10 cellular contexts compared by ENCODE assay signal in genomic region chr4:146059865-146060264, GRCh38.
DNase-seq lines count a peak whose midpoint lies in the region; ATAC-seq, FAIRE-seq and TF ChIP-seq lines count a peak whose summit lies in the region.
"Had no signal": no experiment of that assay in that cellular context is flagged by ENCODE, and none has a peak within 500 bp of the region (broad histone marks: within the 10 kb centered on the region; RNA-seq: fewer than 3 reads in every experiment).

No MANE protein-coding gene starts in this region.

- peaks cover 8% of the 10 kb centered on the region; the same call in 1 of the 2 replicates for H3K9me3 Mint-ChIP-seq in WTC11
- no peaks in the 10 kb centered on the region for H3K9me3 Mint-ChIP-seq in activated CD4-positive, alpha-beta T cell treated with anti-CD3 and anti-CD28 coated beads, Interleukin-2, amount 10 ng/mL, durations not matched to agents 7 days and 5 days

- no peaks in the 10 kb centered on the region for H3K27me3 ChIP-seq in spleen (replicated peaks in 1 of 7)

- H3K27ac Mint-ChIP-seq in WTC11, result no peak overlapping the region
- H3K27ac Mint-ChIP-seq in activated CD4-positive, alpha-beta T cell treated with anti-CD3 and anti-CD28 coated beads, Interleukin-2, amount 10 ng/mL, durations not matched to agents 7 days and 5 days, result no peak overlapping the region

- POLR2A ChIA-PET in WTC11 (lab: Charles Lee), result no interaction called here
- POLR2A ChIA-PET in activated CD4-positive, alpha-beta T cell treated with anti-CD3 and anti-CD28 coated beads, Interleukin-2, amount 10 ng/mL, durations not matched to agents 7 days and 5 days (lab: Charles Lee), result no interaction called here

- H3K36me3 ChIP-seq in spleen (no peaks in the 10 kb centered on the region), kidney (ENCODE audit: control insufficient read depth in 1 of 2, insufficient read depth in 2 of 2, low read length in 2 of 2) (no peaks in the 10 kb centered on the region)

- no peak for DNase-seq in spleen
- no peak for DNase-seq in AG20443 (ENCODE audit: low spot score)
- DNase-seq in WTC11 (ENCODE audit: low spot score), result no peak
- no peak for DNase-seq in kidney
- no peak for DNase-seq in activated CD4-positive, alpha-beta T cell treated with anti-CD3 and anti-CD28 coated beads, Interleukin-2, amount 10 ng/mL, durations not matched to agents 7 days and 5 days
- DNase-seq: activated T-cell treated with anti-CD3 and anti-CD28 coated beads, Interleukin-2, amount 50 U/mL, for 48 hours; effector CD8-positive, alpha-beta T cell had no signal

- H3K36me3 Mint-ChIP-seq in WTC11, result no peaks in the 10 kb centered on the region
- no peaks in the 10 kb centered on the region for H3K36me3 Mint-ChIP-seq in activated CD4-positive, alpha-beta T cell treated with anti-CD3 and anti-CD28 coated beads, Interleukin-2, amount 10 ng/mL, durations not matched to agents 7 days and 5 days (ENCODE audit: low read depth)

- CTCF ChIA-PET in WTC11 (lab: Charles Lee), result no interaction called here
- CTCF ChIA-PET in activated CD4-positive, alpha-beta T cell treated with anti-CD3 and anti-CD28 coated beads, Interleukin-2, amount 10 ng/mL, durations not matched to agents 7 days and 5 days (lab: Charles Lee), result interaction anchor here (1.1 kb wide), 1 partner anchor 10 kb away, joined by 3 read pairs; no protein-coding TSS in a partner anchor

- intact Hi-C loops in spleen (cut with DNase I; ENCODE audit: low total_unique reads), result no loop called here
- intact Hi-C loops in kidney (cut with DNase I), result no loop called here

- H3K9ac ChIP-seq in kidney (ENCODE audit: low read length in 2 of 2), result no peak overlapping the region

- ATAC-seq in GM18858 (IDR thresholded peaks at IDR 0.05; ENCODE audit: unreplicated experiment) (peak; percentile 83), GM21723 (IDR thresholded peaks at IDR 0.05; ENCODE audit: unreplicated experiment) (peak; percentile 71), HG03457 (IDR thresholded peaks at IDR 0.05; ENCODE audit: unreplicated experiment) (peak; percentile 83), WTC11 (no peak)

- no peak overlapping the region for H3K4me3 Mint-ChIP-seq in WTC11
- H3K4me3 Mint-ChIP-seq in activated CD4-positive, alpha-beta T cell treated with anti-CD3 and anti-CD28 coated beads, Interleukin-2, amount 10 ng/mL, durations not matched to agents 7 days and 5 days, result no peak overlapping the region

- WGBS in spleen, 5 donors, result 29 to 37% (median 33%) methylated on average over 3 of the region's 3 CpGs

- H3K27ac ChIP-seq in spleen (peak overlapping the region in 5 of 8 donors; percentile 44 to 76 (median 68)), kidney (ENCODE audit: low read depth in 2 of 2, low read length in 2 of 2) (no peak overlapping the region)

- H3K27me3 Mint-ChIP-seq in WTC11 (ENCODE audit: low read depth), result no peaks in the 10 kb centered on the region; the same call in 1 of the 2 replicates
- H3K27me3 Mint-ChIP-seq in activated CD4-positive, alpha-beta T cell treated with anti-CD3 and anti-CD28 coated beads, Interleukin-2, amount 10 ng/mL, durations not matched to agents 7 days and 5 days, result peaks cover 9% of the 10 kb centered on the region

- peaks cover 13% of the 10 kb centered on the region for H3K4me1 Mint-ChIP-seq in WTC11
- no peaks in the 10 kb centered on the region for H3K4me1 Mint-ChIP-seq in activated CD4-positive, alpha-beta T cell treated with anti-CD3 and anti-CD28 coated beads, Interleukin-2, amount 10 ng/mL, durations not matched to agents 7 days and 5 days

- no peak for TF ChIP-seq POLR2A in spleen (IDR thresholded peaks at IDR 0.05)

- H3K4me1 ChIP-seq in spleen, result peaks cover 11 to 58% (median 35%) of the 10 kb centered on the region in 6 donors
- no peaks in the 10 kb centered on the region for H3K4me1 ChIP-seq in kidney (ENCODE audit: control insufficient read depth in 1 of 2, insufficient read depth in 1 of 2, low read depth in 1 of 2, low read length in 2 of 2)

- TF ChIP-seq CTCF in spleen (IDR thresholded peaks at IDR 0.05 in 8 of 11, conservative IDR thresholded peaks at IDR 0.05 in 3 of 11) (no peak), WTC11 (IDR thresholded peaks at IDR 0.05) (no peak), kidney (IDR thresholded peaks at IDR 0.05; ENCODE audit: borderline replicate concordance, extremely low read depth, insufficient read depth) (no peak)

- no peak for FAIRE-seq in kidney (lab: Jason Lieb, UNC)

- H3K9me3 ChIP-seq in spleen (no peaks in the 10 kb centered on the region), kidney (ENCODE audit: control insufficient read depth in 1 of 2, low read length in 2 of 2) (no peaks in the 10 kb centered on the region)

- peak overlapping the region in 1 of 8 donors; percentile 23 for H3K4me3 ChIP-seq in spleen
- no peak overlapping the region for H3K4me3 ChIP-seq in kidney (ENCODE audit: low read length in 2 of 2)

TF ChIP-seq in WTC11, 78 proteins besides CTCF, POLR2A, EP300 and RAD21 (continues in another document):
- TF ChIP-seq NR1H2 (CRISPR knock-in tag; IDR thresholded peaks at IDR 0.05) (no peak), AFF4 (CRISPR knock-in tag; IDR thresholded peaks at IDR 0.05; ENCODE audit: borderline replicate concordance) (no peak), GABPB1 (CRISPR knock-in tag; IDR thresholded peaks at IDR 0.05) (no peak), IRF1 (CRISPR knock-in tag; IDR thresholded peaks at IDR 0.05) (no peak), STAT6 (CRISPR knock-in tag; conservative IDR thresholded peaks at IDR 0.05; ENCODE audit: low read depth) (no peak), USF1 (CRISPR knock-in tag; IDR thresholded peaks at IDR 0.05) (no peak), E2F4 (CRISPR knock-in tag; IDR thresholded peaks at IDR 0.05; ENCODE audit: borderline replicate concordance, low read depth) (no peak)

Comparison
In these comparisons a context has a peak if more than half of its experiments do, and no peak if none do; other contexts are left out.
1. H3K27ac ChIP-seq: peak in spleen (5 of 8); none in kidney (0 of 2).